1 cellular context compared by ENCODE assay signal in genomic region chr2:216698291-216698690, GRCh38.
TF ChIP-seq lines count a peak whose summit lies in the region.

No MANE protein-coding gene starts in this region.

TF ChIP-seq in IMR-90, 13 proteins besides CTCF, POLR2A, EP300 and RAD21:
- TF ChIP-seq MAZ (IDR thresholded peaks at IDR 0.05; ENCODE audit: borderline replicate concordance, low read depth, low read length) (no peak), NFE2L2 (IDR thresholded peaks at IDR 0.05; ENCODE audit: low read depth, low read length) (no peak), RFX5 (IDR thresholded peaks at IDR 0.05; ENCODE audit: low read depth, low read length) (no peak), MXI1 (IDR thresholded peaks at IDR 0.05; ENCODE audit: borderline replicate concordance, low read depth, low read length) (no peak), CEBPB (IDR thresholded peaks at IDR 0.05; ENCODE audit: low read depth, low read length) (no peak), BHLHE40 (IDR thresholded peaks at IDR 0.05; ENCODE audit: low read depth, low read length) (no peak), CHD1 (IDR thresholded peaks at IDR 0.05; ENCODE audit: low read depth, low read length) (no peak), SMC3 (IDR thresholded peaks at IDR 0.05; ENCODE audit: low read depth, low read length) (no peak), MAFK (IDR thresholded peaks at IDR 0.05; ENCODE audit: low read depth, low read length) (no peak), FOS (IDR thresholded peaks at IDR 0.05; ENCODE audit: low read depth, low read length) (no peak), USF2 (IDR thresholded peaks at IDR 0.05; ENCODE audit: low read depth, low read length) (no peak), RCOR1 (IDR thresholded peaks at IDR 0.05; ENCODE audit: insufficient replicate concordance, low read length) (no peak)
- TF ChIP-seq, protein P1, sequence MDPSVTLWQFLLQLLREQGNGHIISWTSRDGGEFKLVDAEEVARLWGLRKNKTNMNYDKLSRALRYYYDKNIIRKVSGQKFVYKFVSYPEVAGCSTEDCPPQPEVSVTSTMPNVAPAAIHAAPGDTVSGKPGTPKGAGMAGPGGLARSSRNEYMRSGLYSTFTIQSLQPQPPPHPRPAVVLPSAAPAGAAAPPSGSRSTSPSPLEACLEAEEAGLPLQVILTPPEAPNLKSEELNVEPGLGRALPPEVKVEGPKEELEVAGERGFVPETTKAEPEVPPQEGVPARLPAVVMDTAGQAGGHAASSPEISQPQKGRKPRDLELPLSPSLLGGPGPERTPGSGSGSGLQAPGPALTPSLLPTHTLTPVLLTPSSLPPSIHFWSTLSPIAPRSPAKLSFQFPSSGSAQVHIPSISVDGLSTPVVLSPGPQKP (IDR thresholded peaks at IDR 0.05; ENCODE audit: borderline replicate concordance, low read depth, low read length) = no peak
